8 cellular contexts compared by ENCODE assay signal in the genomic region with DNA sequence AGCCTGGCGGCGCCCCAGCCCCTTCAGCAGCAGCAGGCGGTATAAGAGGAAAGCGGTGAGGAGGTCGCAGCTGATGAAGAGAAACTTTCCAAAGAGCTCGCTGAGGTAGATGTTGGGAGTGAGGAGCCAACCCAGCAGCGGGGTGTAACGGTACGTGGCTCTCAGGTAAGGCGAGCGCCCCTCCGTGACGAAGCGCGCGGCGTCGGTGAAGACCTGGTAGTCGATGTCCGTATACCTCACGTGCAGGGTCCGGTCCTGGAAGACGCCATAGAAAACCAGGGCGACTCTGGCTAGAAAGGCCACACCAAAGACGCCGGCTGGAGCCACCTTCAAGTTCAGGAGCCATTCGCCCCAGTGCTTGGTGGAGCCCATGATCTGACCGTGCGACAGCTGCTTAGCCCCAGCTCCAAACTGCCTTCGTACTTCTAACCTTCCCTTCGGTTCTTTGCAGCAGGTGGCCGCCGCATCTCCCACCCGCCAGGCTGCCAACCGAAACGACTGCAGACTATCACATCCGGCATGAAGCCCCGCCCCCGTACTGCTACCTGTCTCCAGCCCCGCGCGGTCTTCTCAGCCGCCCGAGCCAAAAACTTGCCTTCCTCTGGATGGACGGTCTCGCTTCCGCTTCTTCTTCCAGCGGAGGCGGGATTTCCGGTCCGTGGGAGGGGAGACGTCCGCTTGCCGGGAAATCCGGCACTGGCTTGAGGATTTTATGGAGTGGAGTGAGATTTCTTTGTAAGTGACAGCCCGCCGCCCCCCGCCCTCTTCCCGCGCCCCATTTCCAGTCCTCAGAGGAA. TPM values are rescaled to one million over a fixed set of nuclear protein-coding genes. Genes with fewer than 3 reads are reported as not detected.
DNase-seq lines count a peak whose midpoint lies in the region; ATAC-seq and TF ChIP-seq lines count a peak whose summit lies in the region.

A gene (minus strand): TSS at position 623 of the 797 bp plus-strand sequence. CDS start 251 bp downstream, at position 372.

- no peaks in the 10 kb centered on the region for H3K36me3 ChIP-seq in SU-DHL-6 (ENCODE audit: low read length)
- no peaks in the 10 kb centered on the region for H3K36me3 ChIP-seq in cardiac muscle cell
- no peaks in the 10 kb centered on the region for H3K36me3 ChIP-seq in parathyroid adenoma (ENCODE audit: control insufficient read depth, insufficient read depth, low read length)
- H3K36me3 ChIP-seq in transverse colon: no peaks in the 10 kb centered on the region

- TF ChIP-seq POLR2A in transverse colon (IDR thresholded peaks at IDR 0.05): peak; percentile 57

- H3K79me2 ChIP-seq in SU-DHL-6 (ENCODE audit: insufficient read depth, low read length) (no peaks in the 10 kb centered on the region), parathyroid adenoma (no peaks in the 10 kb centered on the region)

- H3K27ac Mint-ChIP-seq in activated naive CD8-positive, alpha-beta T cell treated with anti-CD3 and anti-CD28 coated beads, Interleukin-2, amount 50 U/mL, for 24 hours: peak within 1 kb of the TSS; percentile 84

- no peaks in the 10 kb centered on the region for H4K20me1 ChIP-seq in SU-DHL-6 (ENCODE audit: low read depth, low read length)

- H3K27me3 Mint-ChIP-seq in activated naive CD8-positive, alpha-beta T cell treated with anti-CD3 and anti-CD28 coated beads, Interleukin-2, amount 50 U/mL, for 24 hours: no peaks in the 10 kb centered on the region

- ATAC-seq in HG02763 (IDR thresholded peaks at IDR 0.05; ENCODE audit: unreplicated experiment): peak; percentile 96
- ATAC-seq in activated naive CD8-positive, alpha-beta T cell treated with anti-CD3 and anti-CD28 coated beads, Interleukin-2, amount 50 U/mL, for 24 hours: peak; percentile 99

- TF ChIP-seq CTCF in GM12875 (IDR thresholded peaks at IDR 0.05; ENCODE audit: borderline replicate concordance, insufficient read depth, low read depth, low read length) (no peak), SU-DHL-6 (IDR thresholded peaks at IDR 0.05; ENCODE audit: insufficient read depth, low read length, poor library complexity, severe bottlenecking) (no peak), cardiac muscle cell (IDR thresholded peaks at IDR 0.05; ENCODE audit: low read depth, low read length) (no peak), parathyroid adenoma (IDR thresholded peaks at IDR 0.05) (no peak), transverse colon (IDR thresholded peaks at IDR 0.05) (no peak)

- H3K4me1 Mint-ChIP-seq in activated naive CD8-positive, alpha-beta T cell treated with anti-CD3 and anti-CD28 coated beads, Interleukin-2, amount 50 U/mL, for 24 hours: peaks cover 44% of the 10 kb centered on the region

- H3K4me3 Mint-ChIP-seq in activated naive CD8-positive, alpha-beta T cell treated with anti-CD3 and anti-CD28 coated beads, Interleukin-2, amount 50 U/mL, for 24 hours: peak within 1 kb of the TSS; percentile 94

- peak within 1 kb of the TSS; percentile 66 for H3K4me3 ChIP-seq in GM12875 (ENCODE audit: low read depth, low read length)
- H3K4me3 ChIP-seq in SU-DHL-6 (ENCODE audit: insufficient read depth, low read length, poor library complexity, severe bottlenecking): peak within 1 kb of the TSS; percentile 93
- peak within 1 kb of the TSS; percentile 84 for H3K4me3 ChIP-seq in cardiac muscle cell
- peak within 1 kb of the TSS; percentile 89 for H3K4me3 ChIP-seq in parathyroid adenoma (ENCODE audit: low read depth, low read length)
- peak within 1 kb of the TSS; percentile 62 to 83 (median 68) for H3K4me3 ChIP-seq in transverse colon

- 1% methylated on average over 60 of the region's 60 CpGs; no CpG with 5 or more reads in 1 of the 2 donors for WGBS in transverse colon (ENCODE audit: low coverage in 1 of 2), 2 donors

- H3K9me2 ChIP-seq in SU-DHL-6 (replicated peaks; ENCODE audit: insufficient read depth, low read length): no peaks in the 10 kb centered on the region

- H3K4me2 ChIP-seq in SU-DHL-6 (ENCODE audit: low read depth, low read length, poor library complexity, severe bottlenecking) (peak within 1 kb of the TSS; percentile 86), parathyroid adenoma (ENCODE audit: low read length) (peak within 1 kb of the TSS; percentile 70)

- H3K27ac ChIP-seq in SU-DHL-6 (ENCODE audit: low read depth, low read length) (0 out of 2 replicates have a peak within 1 kb of the TSS, but pooled peaks have one; percentile 13), cardiac muscle cell (peak within 1 kb of the TSS; percentile 68), parathyroid adenoma (peak within 1 kb of the TSS; percentile 70), transverse colon (peak within 1 kb of the TSS; percentile 81 to 87 (median 82))

- no peaks in the 10 kb centered on the region for H3K9me3 Mint-ChIP-seq in activated naive CD8-positive, alpha-beta T cell treated with anti-CD3 and anti-CD28 coated beads, Interleukin-2, amount 50 U/mL, for 24 hours

- H2AFZ ChIP-seq in SU-DHL-6 (ENCODE audit: low read depth, low read length, severe bottlenecking): peak within 1 kb of the TSS; percentile 99
- peak within 1 kb of the TSS; percentile 93 for H2AFZ ChIP-seq in parathyroid adenoma

- H3K4me1 ChIP-seq in cardiac muscle cell (ENCODE audit: low read depth) (peaks cover 11% of the 10 kb centered on the region), parathyroid adenoma (no peaks in the 10 kb centered on the region), transverse colon (peaks cover 6 to 21% (median 16%) of the 10 kb centered on the region in 4 donors)

- H3K27me3 ChIP-seq in SU-DHL-6 (ENCODE audit: low read length) (no peaks in the 10 kb centered on the region), cardiac muscle cell (peaks cover 24% of the 10 kb centered on the region), parathyroid adenoma (ENCODE audit: control insufficient read depth, insufficient read depth, low read length) (no peaks in the 10 kb centered on the region), transverse colon (no peaks in the 10 kb centered on the region)

- H3K9me3 ChIP-seq in SU-DHL-6 (ENCODE audit: insufficient read depth, low read length) (no peaks in the 10 kb centered on the region), cardiac muscle cell (ENCODE audit: low read depth) (no peaks in the 10 kb centered on the region), parathyroid adenoma (ENCODE audit: control insufficient read depth, low read length) (no peaks in the 10 kb centered on the region), transverse colon (no peaks in the 10 kb centered on the region)

- TF ChIP-seq EP300 in transverse colon (IDR thresholded peaks at IDR 0.05; ENCODE audit: low read depth): no peak

- peak; percentile 96 to 100 (median 99) for DNase-seq in NCI-H1417 (lab: John Stamatoyannopoulos, UW)
- DNase-seq in activated naive CD8-positive, alpha-beta T cell treated with anti-CD3 and anti-CD28 coated beads, Interleukin-2, amount 50 U/mL, for 24 hours: peak; percentile 96
- peak; percentile 92 to 98 for DNase-seq in cardiac muscle cell (ENCODE audit: low read depth in 1 of 2, low spot score in 1 of 2)
- DNase-seq in transverse colon: peak; percentile 97

- intact Hi-C loops in transverse colon (cut with DNase I; ENCODE audit: low total_unique reads): no loop called here

- H3K9ac ChIP-seq in SU-DHL-6 (ENCODE audit: low read length) (peak within 1 kb of the TSS; percentile 78), parathyroid adenoma (peak within 1 kb of the TSS; percentile 11)

- in situ Hi-C loops in transverse colon (cut with MboI; ENCODE audit: low pct_ligation_motif_present in 1 of 4, low pct_unique_long_range_greater_than_20kb in 1 of 4, low sequenced_read_pairs in 3 of 4): no loop called here

- H3K36me3 Mint-ChIP-seq in activated naive CD8-positive, alpha-beta T cell treated with anti-CD3 and anti-CD28 coated beads, Interleukin-2, amount 50 U/mL, for 24 hours (ENCODE audit: low read depth): peaks cover 4% of the 10 kb centered on the region

- 0 out of 2 replicates have a peak, but pooled peaks cover 3% of the 10 kb centered on the region for H3F3A ChIP-seq in SU-DHL-6 (ENCODE audit: insufficient read depth)

RNA-seq across cellular contexts. Expression of the gene that starts here (rescaled TPM):
- 3.7 and 4.7 TPM in 2 replicates for total RNA-seq in cardiac muscle cell
- 4.9 and 5.9 TPM in 2 replicates for polyA plus RNA-seq in cardiac muscle cell
- total RNA-seq in transverse colon: 1 to 10 TPM; 3.2 to 8.2 (median 4.9) TPM

Comparison
In these comparisons a context has a peak if more than half of its experiments do, and no peak if none do; other contexts are left out.
1. Peak in every context shown above with its lines: DNase-seq, ATAC-seq, H3K4me3 ChIP-seq and H3K27ac ChIP-seq.
2. H3K27ac ChIP-seq: peak in every context shown above with its lines; median percentile 82 in transverse colon; 70 in parathyroid adenoma; 68 in cardiac muscle cell; 13 in SU-DHL-6.